ENCODE assay signal across 8 cellular contexts in genomic region chr6:41801380-41801779, GRCh38. TPM values are rescaled to one million over a fixed set of nuclear protein-coding genes. Genes with fewer than 3 reads are reported as not detected.
DNase-seq lines count a peak whose midpoint lies in the region; ATAC-seq, FAIRE-seq and TF ChIP-seq lines count a peak whose summit lies in the region.
"Had no signal": no experiment of that assay in that cellular context is flagged by ENCODE, and none has a peak within 500 bp of the region (broad histone marks: within the 10 kb centered on the region; RNA-seq: fewer than 3 reads in every experiment).

No MANE protein-coding gene starts in this region.

- peak overlapping the region in 1 of 3 experiments; percentile 11 for H3K27ac Mint-ChIP-seq in nephron

- no peaks in the 10 kb centered on the region for H3K27me3 Mint-ChIP-seq in nephron (ENCODE audit: low read depth)

- no peaks in the 10 kb centered on the region for H3K4me1 ChIP-seq in GM12878 (ENCODE audit: control insufficient read depth, insufficient read depth, low read length)

- H3K27me3 ChIP-seq in GM12878 (replicated peaks in 1 of 2; ENCODE audit: control insufficient read depth in 2 of 2, insufficient read depth in 2 of 2, low read length in 1 of 2): no peaks in the 10 kb centered on the region

- TF ChIP-seq POLR2A in GM12878 (IDR thresholded peaks at IDR 0.05; ENCODE audit: low read depth, low read length): no peak

- peak; percentile 41 for FAIRE-seq in GM12878 (lab: Jason Lieb, UNC)

- DNase-seq in ELR (ENCODE audit: low read depth) (peak; percentile 60), GM12878 (ENCODE audit: low read depth, low spot score) (no peak), SKM-1 (lab: John Stamatoyannopoulos, UW; ENCODE audit: unreplicated experiment) (no peak), substantia nigra (lab: John Stamatoyannopoulos, UW) (no peak), NCI-H2196 (lab: John Stamatoyannopoulos, UW; ENCODE audit: unreplicated experiment) (no peak)
- DNase-seq: effector CD8-positive, alpha-beta T cell had no signal

- no peak for ATAC-seq in GM12878

- no peak overlapping the region for H3K4me3 Mint-ChIP-seq in nephron

- H3K27ac ChIP-seq in GM12878 (ENCODE audit: control insufficient read depth, insufficient read depth) (no peak overlapping the region), substantia nigra (ENCODE audit: low read depth, low read length, poor library complexity, severe bottlenecking) (no peak overlapping the region)

- SMC1A ChIA-PET in GM12878 (lab: Charles Lee; ENCODE audit: uncharacterized antibody, unreplicated experiment): interaction anchor here (0.6 to 2.6 kb wide), 9 partner anchors 19 to 413 kb away, joined by 3 to 14 read pairs (median 5); no protein-coding TSS in a partner anchor

- H3K36me3 Mint-ChIP-seq in nephron (ENCODE audit: low read depth): peaks cover 15% of the 10 kb centered on the region

- H3K9ac ChIP-seq in GM12878 (ENCODE audit: control insufficient read depth, insufficient read depth, low read length): no peak overlapping the region

- peak; percentile 61 for TF ChIP-seq CTCF in LNCAP (IDR thresholded peaks at IDR 0.05)
- TF ChIP-seq CTCF in GM12878 (IDR thresholded peaks at IDR 0.05 in 2 of 3, conservative IDR thresholded peaks at IDR 0.05 in 1 of 3; ENCODE audit: control insufficient read depth in 2 of 3, extremely low read depth in 1 of 3, insufficient read depth in 1 of 3, low read depth in 3 of 3, low read length in 3 of 3): peak; percentile 25 to 49 (median 26); a peak in 5 of 6 replicates
- TF ChIP-seq CTCF in nephron (IDR thresholded peaks at IDR 0.05; ENCODE audit: unreplicated experiment in 3 of 3): peak; percentile 32 to 42 (median 42)

- RAD21 ChIA-PET in GM12878 (lab: Charles Lee; ENCODE audit: unreplicated experiment): interaction anchor here (0.7 to 3.2 kb wide), 2 partner anchors 133 to 244 kb away, joined by 3 to 14 read pairs; no protein-coding TSS in a partner anchor

- peak; percentile 63 for TF ChIP-seq RAD21 in GM12878 (IDR thresholded peaks at IDR 0.05; ENCODE audit: insufficient read depth, low read depth, low read length)

- no peak for TF ChIP-seq EP300 in GM12878 (IDR thresholded peaks at IDR 0.05; ENCODE audit: borderline replicate concordance in 1 of 2, control insufficient read depth in 1 of 2, low read depth in 2 of 2, low read length in 2 of 2)

- H3K4me3 ChIP-seq in GM12878: no peak overlapping the region

- H3K36me3 ChIP-seq in GM12878 (ENCODE audit: control insufficient read depth in 2 of 2, insufficient read depth in 2 of 2, low read length in 1 of 2): peaks cover 0 to 5% of the 10 kb centered on the region in 2 experiments

- H2AFZ ChIP-seq in GM12878 (ENCODE audit: control insufficient read depth, low read depth, low read length): no peak overlapping the region

- CTCF ChIA-PET in GM12878 (lab: Yijun Ruan, JAX): interaction anchor here (0.7 to 5.4 kb wide), 19 partner anchors 11 to 413 kb away, joined by 3 to 38 read pairs (median 4); partner anchors contain the start of genes BYSL, MED20 and TOMM6

- no peaks in the 10 kb centered on the region for H3K9me3 ChIP-seq in GM12878 (replicated peaks; ENCODE audit: control insufficient read depth, insufficient read depth, low read length)

- H3K79me2 ChIP-seq in GM12878 (ENCODE audit: control insufficient read depth, insufficient read depth, low read length): no peaks in the 10 kb centered on the region

- no peaks in the 10 kb centered on the region for H3K9me3 Mint-ChIP-seq in nephron

- no TSS peak for BruUV-seq in GM12878 (replicated peaks; lab: Mats Ljungman, UMichigan)

- intact Hi-C loops in GM12878 (cut with micrococcal nuclease; ENCODE audit: unreplicated experiment): loop anchor here (5.0 kb wide), 1 partner anchor 241 kb away; no protein-coding TSS in a partner anchor

- no peaks in the 10 kb centered on the region for H3K4me1 Mint-ChIP-seq in nephron

- H3K4me2 ChIP-seq in GM12878 (ENCODE audit: control insufficient read depth, insufficient read depth): no peak overlapping the region

- 96% methylated on average over 2 of the region's 2 CpGs for WGBS in GM12878 (ENCODE audit: insufficient coverage, insufficient replicate concordance, low lambda C conversion rate, missing lambda C conversion rate)

- in situ Hi-C loops in GM12878 (cut with MboI): no loop called here

- POLR2A ChIA-PET in GM12878 (lab: Charles Lee): interaction anchor here (0.5 to 0.9 kb wide), 2 partner anchors 15 to 204 kb away, joined by 3 to 5 read pairs; no protein-coding TSS in a partner anchor

- H4K20me1 ChIP-seq in GM12878 (ENCODE audit: control insufficient read depth, insufficient read depth): no peaks in the 10 kb centered on the region

TF ChIP-seq in GM12878, 131 proteins besides CTCF, POLR2A, EP300 and RAD21:
- TF ChIP-seq EED (IDR thresholded peaks at IDR 0.05; ENCODE audit: low read depth): no peak
- peak; percentile 44; the same call in 1 of the 2 replicates for TF ChIP-seq SMC3 (IDR thresholded peaks at IDR 0.05; ENCODE audit: borderline replicate concordance, low read length)

RNA-seq across cellular contexts. Expression of gene TOMM6, which starts 13.9 kb away (rescaled TPM):
- total RNA-seq in GM12878 (2013; cell fraction: nucleolus; rRNA removed): 7.2 and 14.7 TPM in 2 replicates
- 206 TPM in 2 replicates for total RNA-seq in GM12878 (2014; rRNA removed)
- total RNA-seq in GM12878 (2014; rRNA removed; fragmentation: Illumina TruSeq; extraction: Trizol): 290 and 315 TPM in 2 replicates
- total RNA-seq in GM12878 (2021): 262 and 265 TPM in 2 replicates
- polyA plus RNA-seq in GM12878 (2011; ENCODE audit: low read depth): 531 TPM
- 288 and 289 TPM in 2 replicates for polyA plus RNA-seq in GM12878 (2011; rRNA removed)
- 273 and 455 TPM in 2 replicates for polyA plus RNA-seq in GM12878 (2011; cell fraction: cytosol; rRNA removed)
- 92.9 and 97.2 TPM in 2 replicates for polyA plus RNA-seq in GM12878 (2011; cell fraction: nucleus; rRNA removed)
- polyA plus RNA-seq in GM12878 (2012): 285 and 314 TPM in 2 replicates
- 746 and 940 TPM in 2 replicates for polyA plus RNA-seq in GM12878 (2014; fragmentation: Illumina TruSeq; extraction: Trizol)
- polyA plus RNA-seq in GM12878 (2014; fragmentation: Nextera tagmentation; extraction: Ambion mirVana): 100 to 1,000 TPM; 653 to 729 TPM
- polyA plus RNA-seq in GM12878 (2014; rRNA removed): 283 and 357 TPM in 2 replicates
- 100 to 1,000 TPM; 538 to 566 TPM for polyA plus RNA-seq in GM12878 (2016; fragmentation: Nextera tagmentation; extraction: Ambion mirVana)
- 71.8 and 90.6 TPM in 2 replicates for polyA minus RNA-seq in GM12878 (2011; rRNA and poly(A)+ RNA removed)
- 23.6 and 24.3 TPM in 2 replicates for polyA minus RNA-seq in GM12878 (2011; cell fraction: cytosol; rRNA and poly(A)+ RNA removed)
- polyA minus RNA-seq in GM12878 (2011; cell fraction: nucleus; rRNA and poly(A)+ RNA removed): 13.2 and 14.3 TPM in 2 replicates

RNA-seq across cellular contexts. Expression of gene PRICKLE4, which starts 20.8 kb away (rescaled TPM):
- total RNA-seq in GM12878 (2013; cell fraction: nucleolus; rRNA removed): 2.1 and 3.4 TPM in 2 replicates
- total RNA-seq in GM12878 (2014; rRNA removed) (0.85 TPM in 1 of 2 replicates, not detected in the other), GM12878 (2014; rRNA removed; fragmentation: Illumina TruSeq; extraction: Trizol) (not detected in 2 replicates), GM12878 (2021) (0.37 TPM in 1 of 2 replicates, not detected in the other)
- not detected for polyA plus RNA-seq in GM12878 (2011; ENCODE audit: low read depth)
- polyA plus RNA-seq in GM12878 (2011; rRNA removed) (not detected in 2 replicates), GM12878 (2014; fragmentation: Illumina TruSeq; extraction: Trizol) (not detected in 2 replicates), GM12878 (2014; fragmentation: Nextera tagmentation; extraction: Ambion mirVana) (not detected), GM12878 (2014; rRNA removed) (not detected in 2 replicates), GM12878 (2016; fragmentation: Nextera tagmentation; extraction: Ambion mirVana) (under 1 TPM; 0.33 to 0.35 TPM)
- polyA plus RNA-seq in GM12878 (2011; cell fraction: cytosol; rRNA removed): 0.10 TPM in 1 of 2 replicates, not detected in the other
- polyA plus RNA-seq in GM12878 (2011; cell fraction: nucleus; rRNA removed): 0.99 and 2.1 TPM in 2 replicates
- 0.65 and 1.2 TPM in 2 replicates for polyA plus RNA-seq in GM12878 (2012)
- polyA minus RNA-seq in GM12878 (2011; rRNA and poly(A)+ RNA removed): not detected in 2 replicates
- polyA minus RNA-seq in GM12878 (2011; cell fraction: cytosol; rRNA and poly(A)+ RNA removed): not detected in 2 replicates
- not detected in 2 replicates for polyA minus RNA-seq in GM12878 (2011; cell fraction: nucleus; rRNA and poly(A)+ RNA removed)

RNA-seq across cellular contexts. Expression of gene FRS3, which starts 21.7 kb away (rescaled TPM):
- 3.2 TPM in 2 replicates for total RNA-seq in GM12878 (2013; cell fraction: nucleolus; rRNA removed)
- total RNA-seq in GM12878 (2014; rRNA removed) (1.4 and 2.1 TPM in 2 replicates), GM12878 (2014; rRNA removed; fragmentation: Illumina TruSeq; extraction: Trizol) (1.3 TPM in 2 replicates), GM12878 (2021) (3.2 and 3.6 TPM in 2 replicates)
- polyA plus RNA-seq in GM12878 (2011; ENCODE audit: low read depth): 6.6 TPM
- polyA plus RNA-seq in GM12878 (2011; rRNA removed) (1.7 and 2.1 TPM in 2 replicates), GM12878 (2014; fragmentation: Illumina TruSeq; extraction: Trizol) (0.16 and 1.2 TPM in 2 replicates), GM12878 (2014; fragmentation: Nextera tagmentation; extraction: Ambion mirVana) (under 1 TPM; 0.05 to 0.09 TPM), GM12878 (2014; rRNA removed) (3.4 and 3.8 TPM in 2 replicates), GM12878 (2016; fragmentation: Nextera tagmentation; extraction: Ambion mirVana) (1 to 10 TPM; 1.4 to 2.7 TPM)
- polyA plus RNA-seq in GM12878 (2011; cell fraction: cytosol; rRNA removed): 2.8 and 3.8 TPM in 2 replicates
- polyA plus RNA-seq in GM12878 (2011; cell fraction: nucleus; rRNA removed): 6.8 and 8.2 TPM in 2 replicates
- 1.8 and 1.9 TPM in 2 replicates for polyA plus RNA-seq in GM12878 (2012)
- polyA minus RNA-seq in GM12878 (2011; rRNA and poly(A)+ RNA removed): 1.1 and 2.0 TPM in 2 replicates
- polyA minus RNA-seq in GM12878 (2011; cell fraction: cytosol; rRNA and poly(A)+ RNA removed): 1.2 TPM in 2 replicates
- polyA minus RNA-seq in GM12878 (2011; cell fraction: nucleus; rRNA and poly(A)+ RNA removed): 0.73 and 2.9 TPM in 2 replicates

RNA-seq across cellular contexts. Expression of gene PGC, which starts 54.2 kb away (rescaled TPM):
- not detected in 2 replicates for total RNA-seq in GM12878 (2013; cell fraction: nucleolus; rRNA removed)
- not detected in 2 replicates for total RNA-seq in GM12878 (2014; rRNA removed)
- not detected in 2 replicates for total RNA-seq in GM12878 (2014; rRNA removed; fragmentation: Illumina TruSeq; extraction: Trizol)
- total RNA-seq in GM12878 (2021): 0.26 and 1.2 TPM in 2 replicates
- polyA plus RNA-seq in GM12878 (2011; ENCODE audit: low read depth): not detected
- not detected in 2 replicates for polyA plus RNA-seq in GM12878 (2011; rRNA removed)
- polyA plus RNA-seq in GM12878 (2011; cell fraction: cytosol; rRNA removed): not detected in 2 replicates
- not detected in 2 replicates for polyA plus RNA-seq in GM12878 (2011; cell fraction: nucleus; rRNA removed)
- not detected in 2 replicates for polyA plus RNA-seq in GM12878 (2012)
- not detected in 2 replicates for polyA plus RNA-seq in GM12878 (2014; fragmentation: Illumina TruSeq; extraction: Trizol)
- polyA plus RNA-seq in GM12878 (2014; fragmentation: Nextera tagmentation; extraction: Ambion mirVana): not detected
- not detected in 2 replicates for polyA plus RNA-seq in GM12878 (2014; rRNA removed)
- polyA plus RNA-seq in GM12878 (2016; fragmentation: Nextera tagmentation; extraction: Ambion mirVana): not detected
- polyA minus RNA-seq in GM12878 (2011; rRNA and poly(A)+ RNA removed): not detected in 2 replicates
- polyA minus RNA-seq in GM12878 (2011; cell fraction: cytosol; rRNA and poly(A)+ RNA removed): not detected in 2 replicates
- polyA minus RNA-seq in GM12878 (2011; cell fraction: nucleus; rRNA and poly(A)+ RNA removed): not detected in 2 replicates
